In genomic region chr2:190319557-190320498, GRCh38 we compare ENCODE assay signal across 8 cellular contexts. TPM values are rescaled to one million over a fixed set of nuclear protein-coding genes. Genes with fewer than 3 reads are reported as not detected.
DNase-seq lines count a peak whose midpoint lies in the region; ATAC-seq and TF ChIP-seq lines count a peak whose summit lies in the region.

Gene HIBCH (minus strand): TSS chr2:190319826. CDS start chr2:190319750, 76 bp downstream.

- peak within 1 kb of the TSS; percentile 89 for H3K27ac Mint-ChIP-seq in CD4-positive, alpha-beta T cell
- H3K27ac Mint-ChIP-seq in activated CD8-positive, alpha-beta T cell treated with anti-CD3 and anti-CD28 coated beads, Interleukin-2, amount 10 ng/mL, durations not matched to agents 7 days and 5 days = peak within 1 kb of the TSS; percentile 93

- peak within 1 kb of the TSS; percentile 95 for H3K4me3 Mint-ChIP-seq in CD4-positive, alpha-beta T cell
- peak within 1 kb of the TSS; percentile 91 for H3K4me3 Mint-ChIP-seq in activated CD8-positive, alpha-beta T cell treated with anti-CD3 and anti-CD28 coated beads, Interleukin-2, amount 10 ng/mL, durations not matched to agents 7 days and 5 days

- H3K4me1 Mint-ChIP-seq in CD4-positive, alpha-beta T cell (ENCODE audit: low read depth) = peaks cover 54% of the 10 kb centered on the region
- peaks cover 39% of the 10 kb centered on the region for H3K4me1 Mint-ChIP-seq in activated CD8-positive, alpha-beta T cell treated with anti-CD3 and anti-CD28 coated beads, Interleukin-2, amount 10 ng/mL, durations not matched to agents 7 days and 5 days (ENCODE audit: low read depth)

- CTCF ChIA-PET in CD4-positive, alpha-beta T cell (lab: Charles Lee) = interaction anchor here (0.8 to 2.6 kb wide), 9 partner anchors 8 to 635 kb away, joined by 3 to 10 read pairs (median 4); partner anchors contain the start of gene NEMP2
- CTCF ChIA-PET in activated CD8-positive, alpha-beta T cell treated with anti-CD3 and anti-CD28 coated beads, Interleukin-2, amount 10 ng/mL, durations not matched to agents 7 days and 5 days (lab: Charles Lee) = interaction anchor here (0.7 to 3.5 kb wide), 19 partner anchors 9 to 557 kb away, joined by 3 to 29 read pairs (median 3); partner anchors contain the start of genes INPP1 and OSGEPL1

- WGBS in ectodermal cell, 2 experiments = 0 to 2% methylated on average over 47 to 49 of the region's 49 CpGs

- no peaks in the 10 kb centered on the region for H3K27me3 Mint-ChIP-seq in CD4-positive, alpha-beta T cell
- H3K27me3 Mint-ChIP-seq in activated CD8-positive, alpha-beta T cell treated with anti-CD3 and anti-CD28 coated beads, Interleukin-2, amount 10 ng/mL, durations not matched to agents 7 days and 5 days (ENCODE audit: low read depth) = peaks cover 2% of the 10 kb centered on the region

- peaks cover 8% of the 10 kb centered on the region for H3K36me3 Mint-ChIP-seq in CD4-positive, alpha-beta T cell (ENCODE audit: low read depth)
- H3K36me3 Mint-ChIP-seq in activated CD8-positive, alpha-beta T cell treated with anti-CD3 and anti-CD28 coated beads, Interleukin-2, amount 10 ng/mL, durations not matched to agents 7 days and 5 days (ENCODE audit: low read depth) = peaks cover 5% of the 10 kb centered on the region

- H3K4me3 ChIP-seq in ectodermal cell (ENCODE audit: insufficient read depth, low read depth, low read length) (peak within 1 kb of the TSS; percentile 72), lower lobe of right lung (peak within 1 kb of the TSS; percentile 78)

- TF ChIP-seq CTCF in CD4-positive, alpha-beta T cell (IDR thresholded peaks at IDR 0.05) = peak; percentile 73
- TF ChIP-seq CTCF in lower lobe of right lung (IDR thresholded peaks at IDR 0.05) = peak; percentile 73

- peak; percentile 59 to 84 (median 75) for DNase-seq in CD4-positive, alpha-beta T cell
- DNase-seq in NCI-H82 treated with DMSO at 0.1 percent for 48 hours (lab: John Stamatoyannopoulos, UW; ENCODE audit: unreplicated experiment) = peak; percentile 98
- DNase-seq in activated CD8-positive, alpha-beta T cell treated with anti-CD3 and anti-CD28 coated beads, Interleukin-2, amount 10 ng/mL, durations not matched to agents 7 days and 5 days = peak; percentile 89
- DNase-seq in lower lobe of right lung = peak; percentile 99
- peak; percentile 71 to 82 (median 75) for DNase-seq in stimulated activated CD4-positive, alpha-beta T cell treated with anti-CD3 and anti-CD28 coated beads, TNF-alpha, amount 100 ng/mL, for 4 hours (ENCODE audit: low read depth in 3 of 3)

- H3K4me1 ChIP-seq in ectodermal cell (ENCODE audit: control insufficient read depth, insufficient read depth, low read length) = peaks cover 5% of the 10 kb centered on the region
- peaks cover 19% of the 10 kb centered on the region for H3K4me1 ChIP-seq in lower lobe of right lung

- H3K9me3 ChIP-seq in CD4-positive, alpha-beta T cell (ENCODE audit: control insufficient read depth, low read length) = no peaks in the 10 kb centered on the region
- no peaks in the 10 kb centered on the region for H3K9me3 ChIP-seq in ectodermal cell (ENCODE audit: control insufficient read depth, low read length)
- no peaks in the 10 kb centered on the region for H3K9me3 ChIP-seq in lower lobe of right lung

- H3K36me3 ChIP-seq in ectodermal cell (ENCODE audit: control insufficient read depth, insufficient read depth, low read length) = no peaks in the 10 kb centered on the region
- H3K36me3 ChIP-seq in lower lobe of right lung = no peaks in the 10 kb centered on the region

- peak within 1 kb of the TSS; percentile 76 for H3K27ac ChIP-seq in CD4-positive, alpha-beta T cell (ENCODE audit: low read depth, low read length)
- H3K27ac ChIP-seq in ectodermal cell (ENCODE audit: insufficient read depth, low read depth, low read length, poor library complexity, severe bottlenecking) (peak within 1 kb of the TSS; percentile 18), lower lobe of right lung (peak within 1 kb of the TSS; percentile 86)

- ATAC-seq in CD4-positive, alpha-beta T cell (ENCODE audit: poor library complexity) = peak; percentile 87
- peak; percentile 95 for ATAC-seq in GM19397 (IDR thresholded peaks at IDR 0.05; ENCODE audit: unreplicated experiment)
- ATAC-seq in HG03575 (IDR thresholded peaks at IDR 0.05; ENCODE audit: extremely low read depth, insufficient number of reproducible peaks, low FRiP score, unreplicated experiment) = peak; percentile 61
- peak; percentile 96 for ATAC-seq in activated CD8-positive, alpha-beta T cell treated with anti-CD3 and anti-CD28 coated beads, Interleukin-2, amount 10 ng/mL, durations not matched to agents 7 days and 5 days
- ATAC-seq in lower lobe of right lung = peak; percentile 98 to 99

- H3K27me3 ChIP-seq in CD4-positive, alpha-beta T cell (ENCODE audit: control insufficient read depth, insufficient read depth, low read length) = no peaks in the 10 kb centered on the region
- H3K27me3 ChIP-seq in ectodermal cell (ENCODE audit: control insufficient read depth, insufficient read depth, low read length, poor library complexity, severe bottlenecking) (peaks cover 5% of the 10 kb centered on the region), lower lobe of right lung (ENCODE audit: low read depth) (no peaks in the 10 kb centered on the region)

- intact Hi-C loops in CD4-positive, alpha-beta T cell (cut with DNase I, micrococcal nuclease) = loop anchor here in 1 of 2 experiments (5.0 to 10.0 kb wide), 3 partner anchors 535 to 878 kb away; partner anchors contain the start of genes ORMDL1, PMS1 and WDR75
- intact Hi-C loops in lower lobe of right lung (cut with DNase I) = no loop called here

- H3K9me3 Mint-ChIP-seq in CD4-positive, alpha-beta T cell = no peaks in the 10 kb centered on the region
- no peaks in the 10 kb centered on the region for H3K9me3 Mint-ChIP-seq in activated CD8-positive, alpha-beta T cell treated with anti-CD3 and anti-CD28 coated beads, Interleukin-2, amount 10 ng/mL, durations not matched to agents 7 days and 5 days (ENCODE audit: insufficient read depth)

- POLR2A ChIA-PET in CD4-positive, alpha-beta T cell (lab: Charles Lee) = interaction anchor here (0.6 to 1.5 kb wide), 3 partner anchors 10 to 87 kb away, joined by 3 to 4 read pairs (median 4); no protein-coding TSS in a partner anchor
- POLR2A ChIA-PET in activated CD8-positive, alpha-beta T cell treated with anti-CD3 and anti-CD28 coated beads, Interleukin-2, amount 10 ng/mL, durations not matched to agents 7 days and 5 days (lab: Charles Lee) = interaction anchor here (0.7 to 1.7 kb wide), 4 partner anchors 40 to 203 kb away, joined by 3 to 4 read pairs (median 4); partner anchors contain the start of gene MFSD6

RNA-seq across cellular contexts. Expression of gene HIBCH, which starts in this region (rescaled TPM):
- total RNA-seq in CD4-positive, alpha-beta T cell = 1 to 10 TPM; 3.5 to 7.1 TPM
- 10 to 100 TPM; 13.5 to 13.7 TPM for total RNA-seq in activated CD8-positive, alpha-beta T cell treated with anti-CD3 and anti-CD28 coated beads, Interleukin-2, amount 10 ng/mL, durations not matched to agents 7 days and 5 days
- 46.1 TPM for polyA plus RNA-seq in ectodermal cell (2013, experiment 1 of 4)
- polyA plus RNA-seq in ectodermal cell (2013, experiment 2 of 4) = 51.1 TPM
- polyA plus RNA-seq in ectodermal cell (2013, experiment 3 of 4) = 37.0 TPM
- 38.0 TPM for polyA plus RNA-seq in ectodermal cell (2013, experiment 4 of 4)
- total RNA-seq in lower lobe of right lung = 24.3 TPM

Comparison
In these comparisons a context has a peak if more than half of its experiments do, and no peak if none do; other contexts are left out.
1. Peak in every context shown above with its lines: DNase-seq, ATAC-seq, H3K4me3 ChIP-seq and H3K27ac ChIP-seq.
2. H3K27ac ChIP-seq: peak in every context shown above with its lines; median percentile 86 in lower lobe of right lung; 76 in CD4-positive, alpha-beta T cell; 18 in ectodermal cell.